In genomic region chr1:23977187-23977853, GRCh38 we compare ENCODE assay signal across 8 cellular contexts. TPM values are rescaled to one million over a fixed set of nuclear protein-coding genes. Genes with fewer than 3 reads are reported as not detected.
A peak's percentile ranks its signal among the peaks of the same experiment; 100 is the strongest.
DNase-seq lines count a peak whose midpoint lies in the region; ATAC-seq and TF ChIP-seq lines count a peak whose summit lies in the region.
"Had no signal": no experiment of that assay in that cellular context is flagged by ENCODE, and none has a peak within 500 bp of the region (broad histone marks: within the 10 kb centered on the region; RNA-seq: fewer than 3 reads in every experiment).

No MANE protein-coding gene starts in this region.

- peak overlapping the region; percentile 33; the same call in 1 of the 2 replicates for H3K27ac ChIP-seq in HEK293 (ENCODE audit: extremely low read depth, low read depth, low read length)

- H3K36me3 ChIP-seq in HEK293 (ENCODE audit: control insufficient read depth in 2 of 2, insufficient read depth in 1 of 2, low read length in 2 of 2): peaks cover 13 to 66% of the 10 kb centered on the region in 2 experiments

- peaks cover 21% of the 10 kb centered on the region for H3K4me1 ChIP-seq in HEK293 (ENCODE audit: control insufficient read depth, insufficient read depth, low read length)

- CTCF ChIA-PET in HEK293 (lab: Yijun Ruan, JAX): interaction anchor here (0.6 to 4.5 kb wide), 4 partner anchors 12 to 50 kb away, joined by 3 to 21 read pairs (median 4); no protein-coding TSS in a partner anchor
- CTCF ChIA-PET in T-cell (lab: Charles Lee): no interaction called here

- H3K27me3 Mint-ChIP-seq in T-cell: no peaks in the 10 kb centered on the region
- H3K27me3 Mint-ChIP-seq in stimulated activated memory B cell treated with anti-CD40 and anti-IgM and Interleukin-4, amounts not matched to agents 10 μg/mL and 1 μg/mL and 100 μg/mL, for 72 hours: no peaks in the 10 kb centered on the region

- peaks cover 21% of the 10 kb centered on the region for H3K36me3 Mint-ChIP-seq in T-cell
- peaks cover 25% of the 10 kb centered on the region for H3K36me3 Mint-ChIP-seq in stimulated activated memory B cell treated with anti-CD40 and anti-IgM and Interleukin-4, amounts not matched to agents 10 μg/mL and 1 μg/mL and 100 μg/mL, for 72 hours

- H3K4me1 Mint-ChIP-seq in T-cell: peaks cover 66 to 72% (median 66%) of the 10 kb centered on the region in 3 donors
- peaks cover 60% of the 10 kb centered on the region for H3K4me1 Mint-ChIP-seq in stimulated activated memory B cell treated with anti-CD40 and anti-IgM and Interleukin-4, amounts not matched to agents 10 μg/mL and 1 μg/mL and 100 μg/mL, for 72 hours

- H3K27ac Mint-ChIP-seq in T-cell: peak overlapping the region; percentile 75 to 81
- peak overlapping the region; percentile 91 for H3K27ac Mint-ChIP-seq in stimulated activated memory B cell treated with anti-CD40 and anti-IgM and Interleukin-4, amounts not matched to agents 10 μg/mL and 1 μg/mL and 100 μg/mL, for 72 hours

- H3K9me3 Mint-ChIP-seq in T-cell: no peaks in the 10 kb centered on the region
- H3K9me3 Mint-ChIP-seq in stimulated activated memory B cell treated with anti-CD40 and anti-IgM and Interleukin-4, amounts not matched to agents 10 μg/mL and 1 μg/mL and 100 μg/mL, for 72 hours: no peaks in the 10 kb centered on the region

- H3K4me3 Mint-ChIP-seq in T-cell: peak overlapping the region; percentile 56 to 97 (median 58)
- H3K4me3 Mint-ChIP-seq in stimulated activated memory B cell treated with anti-CD40 and anti-IgM and Interleukin-4, amounts not matched to agents 10 μg/mL and 1 μg/mL and 100 μg/mL, for 72 hours: peak overlapping the region; percentile 18

- ATAC-seq in T-cell (replicated peaks in 1 of 4): no peak
- ATAC-seq in stimulated activated memory B cell treated with anti-CD40 and anti-IgM and Interleukin-4, amounts not matched to agents 10 μg/mL and 1 μg/mL and 100 μg/mL, for 72 hours: no peak
- ATAC-seq in HG03175 (IDR thresholded peaks at IDR 0.05; ENCODE audit: unreplicated experiment): no peak
- ATAC-seq in HG03442 (IDR thresholded peaks at IDR 0.05; ENCODE audit: unreplicated experiment): no peak

- POLR2A ChIA-PET in HEK293 (lab: Yijun Ruan, JAX): no interaction called here
- POLR2A ChIA-PET in T-cell (lab: Charles Lee): interaction anchor here (0.6 to 1.4 kb wide), 3 partner anchors 17 to 1454 kb away, joined by 3 to 9 read pairs (median 6); partner anchors contain the start of genes MACO1 (in 1 of the 2) and PNRC2 (in 1 of the 2)

- no peak for TF ChIP-seq CTCF in HEK293 (tag by site-specific recombination; IDR thresholded peaks at IDR 0.05)
- TF ChIP-seq CTCF in fibroblast of the aortic adventitia (IDR thresholded peaks at IDR 0.05; ENCODE audit: insufficient read depth, low read length): no peak

- DNase-seq in T-cell: no peak
- no peak for DNase-seq in fibroblast of the aortic adventitia (ENCODE audit: low read depth)
- DNase-seq in NCI-H2171 (lab: John Stamatoyannopoulos, UW): no peak
- DNase-seq: activated CD4-positive, CD25-positive, alpha-beta regulatory T cell had no signal

- peak overlapping the region; percentile 4; the same call in 1 of the 2 replicates for H3K4me3 ChIP-seq in HEK293 (ENCODE audit: low read depth, low read length)
- H3K4me3 ChIP-seq in fibroblast of the aortic adventitia (ENCODE audit: low read depth, low read length): peak overlapping the region; percentile 40

- H3K9me3 ChIP-seq in HEK293 (ENCODE audit: control insufficient read depth, insufficient read depth, low read depth, low read length): no peaks in the 10 kb centered on the region

TF ChIP-seq in HEK293, 187 proteins besides CTCF, POLR2A, EP300 and RAD21:
- TF ChIP-seq ZNF335 (tag by site-specific recombination; conservative IDR thresholded peaks at IDR 0.05) (no peak), ZNF791 (tag by site-specific recombination; IDR thresholded peaks at IDR 0.05) (no peak), ZSCAN30 (tag by site-specific recombination; IDR thresholded peaks at IDR 0.05) (no peak), ZNF394 (tag by site-specific recombination; IDR thresholded peaks at IDR 0.05; ENCODE audit: borderline replicate concordance) (peak; percentile 84), ZNF366 (tag by site-specific recombination; conservative IDR thresholded peaks at IDR 0.05) (no peak), ZNF600 (tag by site-specific recombination; IDR thresholded peaks at IDR 0.05) (0 out of 2 replicates have a peak, but pooled peaks have one; percentile 4), PBX3 (CRISPR knock-in tag; IDR thresholded peaks at IDR 0.05) (no peak), ZBTB8A (tag by site-specific recombination; IDR thresholded peaks at IDR 0.05) (no peak), YY1 (tag by site-specific recombination; IDR thresholded peaks at IDR 0.05) (no peak), GFI1B (tag by site-specific recombination; IDR thresholded peaks at IDR 0.05) (no peak), ZNF155 (tag by site-specific recombination; IDR thresholded peaks at IDR 0.05) (no peak), PRDM1 (tag by site-specific recombination; IDR thresholded peaks at IDR 0.05) (no peak), ZNF621 (tag by site-specific recombination; IDR thresholded peaks at IDR 0.05) (no peak)
- TF ChIP-seq, protein P1, sequence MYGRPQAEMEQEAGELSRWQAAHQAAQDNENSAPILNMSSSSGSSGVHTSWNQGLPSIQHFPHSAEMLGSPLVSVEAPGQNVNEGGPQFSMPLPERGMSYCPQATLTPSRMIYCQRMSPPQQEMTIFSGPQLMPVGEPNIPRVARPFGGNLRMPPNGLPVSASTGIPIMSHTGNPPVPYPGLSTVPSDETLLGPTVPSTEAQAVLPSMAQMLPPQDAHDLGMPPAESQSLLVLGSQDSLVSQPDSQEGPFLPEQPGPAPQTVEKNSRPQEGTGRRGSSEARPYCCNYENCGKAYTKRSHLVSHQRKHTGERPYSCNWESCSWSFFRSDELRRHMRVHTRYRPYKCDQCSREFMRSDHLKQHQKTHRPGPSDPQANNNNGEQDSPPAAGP (tag by site-specific recombination; IDR thresholded peaks at IDR 0.05): no peak
- TF ChIP-seq, protein P2, sequence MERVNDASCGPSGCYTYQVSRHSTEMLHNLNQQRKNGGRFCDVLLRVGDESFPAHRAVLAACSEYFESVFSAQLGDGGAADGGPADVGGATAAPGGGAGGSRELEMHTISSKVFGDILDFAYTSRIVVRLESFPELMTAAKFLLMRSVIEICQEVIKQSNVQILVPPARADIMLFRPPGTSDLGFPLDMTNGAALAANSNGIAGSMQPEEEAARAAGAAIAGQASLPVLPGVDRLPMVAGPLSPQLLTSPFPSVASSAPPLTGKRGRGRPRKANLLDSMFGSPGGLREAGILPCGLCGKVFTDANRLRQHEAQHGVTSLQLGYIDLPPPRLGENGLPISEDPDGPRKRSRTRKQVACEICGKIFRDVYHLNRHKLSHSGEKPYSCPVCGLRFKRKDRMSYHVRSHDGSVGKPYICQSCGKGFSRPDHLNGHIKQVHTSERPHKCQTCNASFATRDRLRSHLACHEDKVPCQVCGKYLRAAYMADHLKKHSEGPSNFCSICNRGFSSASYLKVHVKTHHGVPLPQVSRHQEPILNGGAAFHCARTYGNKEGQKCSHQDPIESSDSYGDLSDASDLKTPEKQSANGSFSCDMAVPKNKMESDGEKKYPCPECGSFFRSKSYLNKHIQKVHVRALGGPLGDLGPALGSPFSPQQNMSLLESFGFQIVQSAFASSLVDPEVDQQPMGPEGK (tag by site-specific recombination; IDR thresholded peaks at IDR 0.05): no peak
TF ChIP-seq in HEK293: peak in this region for 2.

RNA-seq across cellular contexts. Expression of gene SRSF10, which starts 2.8 kb away (rescaled TPM):
- total RNA-seq in T-cell (100 to 1,000 TPM; 145 to 240 (median 153) TPM), fibroblast of the aortic adventitia (ENCODE audit: low replicate concordance) (86.4 and 127 TPM in 2 replicates)

RNA-seq across cellular contexts. Expression of gene PNRC2, which starts 17.7 kb away (rescaled TPM):
- total RNA-seq in T-cell (100 to 1,000 TPM; 135 to 159 (median 139) TPM), fibroblast of the aortic adventitia (ENCODE audit: low replicate concordance) (133 and 134 TPM in 2 replicates)
